ENCODE assay signal across 10 cellular contexts in the genomic region with DNA sequence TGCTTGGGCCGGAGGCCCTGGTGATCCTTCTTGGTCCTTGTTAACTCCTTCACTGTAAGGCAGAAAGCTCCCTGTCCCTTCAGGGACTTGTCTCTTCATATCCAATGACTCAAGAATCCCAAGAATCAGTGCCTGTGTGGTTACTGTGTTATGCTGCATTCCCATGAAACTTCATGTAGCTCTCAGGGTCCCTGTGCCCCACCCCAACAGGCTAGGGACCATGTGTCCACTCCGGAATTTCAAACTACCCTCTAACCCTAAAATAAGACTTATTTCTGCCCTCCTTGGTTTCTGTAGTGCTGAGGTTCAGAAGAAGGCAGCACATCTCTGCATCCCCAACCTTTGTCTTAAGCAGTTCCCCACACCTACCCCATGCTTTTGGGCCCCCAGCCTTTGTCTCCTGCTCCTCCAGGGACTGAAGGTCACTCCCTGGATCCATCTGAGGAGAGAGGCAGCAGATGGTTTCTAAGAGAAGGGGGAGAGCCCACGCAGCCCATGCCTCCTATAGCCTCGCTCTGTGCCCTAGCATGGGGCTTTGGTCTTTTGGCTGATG. TPM values are rescaled to one million over a fixed set of nuclear protein-coding genes. Genes with fewer than 3 reads are reported as not detected.
DNase-seq lines count a peak whose midpoint lies in the region; ATAC-seq, FAIRE-seq and TF ChIP-seq lines count a peak whose summit lies in the region.
"Had no signal": no experiment of that assay in that cellular context is flagged by ENCODE, and none has a peak within 500 bp of the region (broad histone marks: within the 10 kb centered on the region; RNA-seq: fewer than 3 reads in every experiment).

No MANE protein-coding gene starts in this region.

- no peak overlapping the region for H3K23ac ChIP-seq in H1 (ENCODE audit: insufficient read length)

- POLR2A ChIA-PET in AG04450 (lab: Yijun Ruan, JAX) (interaction anchor here (0.6 to 1.3 kb wide), 5 partner anchors 11 to 743 kb away, joined by 3 to 4 read pairs (median 3); no protein-coding TSS in a partner anchor), H1 (lab: Charles Lee; ENCODE audit: partially characterized antibody) (interaction anchor here (1.0 to 3.0 kb wide), 3 partner anchors 12 to 25 kb away, joined by 3 to 8 read pairs (median 6); partner anchors contain the start of gene TP53BP1)

- peaks cover 11 to 23% (median 13%) of the 10 kb centered on the region in 4 experiments; a peak in 6 of 7 replicates for H3K4me1 ChIP-seq in H1 (replicated peaks in 1 of 4; ENCODE audit: control insufficient read depth in 3 of 4, insufficient read depth in 4 of 4, low read length in 3 of 4)
- no peaks in the 10 kb centered on the region for H3K4me1 ChIP-seq in MM.1S (ENCODE audit: low read length)
- H3K4me1 ChIP-seq: pancreas had no signal

- peak overlapping the region; percentile 98 for H3K4me3 ChIP-seq in AG04450 (ENCODE audit: low read depth, low read length)
- peak overlapping the region in 3 of 4 experiments; percentile 13 to 72 (median 41); a peak in 5 of 8 replicates for H3K4me3 ChIP-seq in H1 (ENCODE audit: extremely low read depth in 1 of 4, insufficient read depth in 2 of 4, low read depth in 3 of 4, low read length in 4 of 4)
- H3K4me3 ChIP-seq in MM.1S (ENCODE audit: low read length): no peak overlapping the region

- H3K79me2 ChIP-seq in H1 (ENCODE audit: control insufficient read depth in 1 of 2, insufficient read depth in 2 of 2, low read length in 2 of 2) (no peaks in the 10 kb centered on the region), MM.1S (ENCODE audit: low read length) (no peaks in the 10 kb centered on the region)

- H2BK15ac ChIP-seq in H1 (ENCODE audit: low read length): peak overlapping the region; percentile 83; the same call in 1 of the 2 replicates

- H2AFZ ChIP-seq in H1 (ENCODE audit: low read length): peak overlapping the region; percentile 56
- H2AFZ ChIP-seq in MM.1S (ENCODE audit: low read length): no peak overlapping the region

- peak overlapping the region; percentile 78 to 92 for H3K4me2 ChIP-seq in H1 (ENCODE audit: insufficient read depth in 1 of 2, low read depth in 2 of 2, low read length in 2 of 2)
- no peak overlapping the region for H3K4me2 ChIP-seq in MM.1S (ENCODE audit: low read depth, low read length)

- no peak overlapping the region for H3K14ac ChIP-seq in H1 (ENCODE audit: insufficient read length)

- H2AK5ac ChIP-seq in H1 (ENCODE audit: low read depth, low read length): no peak overlapping the region

- H2BK5ac ChIP-seq in H1 (ENCODE audit: low read depth, low read length): no peak overlapping the region

- H3K18ac ChIP-seq in H1 (ENCODE audit: extremely low read depth, low read length): peak overlapping the region; percentile 24

- no peak for FAIRE-seq in H1 (lab: Jason Lieb, UNC)
- FAIRE-seq: pancreas had no signal

- no peak overlapping the region for H4K91ac ChIP-seq in H1 (replicated peaks; ENCODE audit: insufficient read length, low read length)

- H3K4me3 Mint-ChIP-seq in neural crest cell: peak overlapping the region; percentile 92

- H3K9me2 ChIP-seq in MM.1S (replicated peaks; ENCODE audit: insufficient read depth, low read length): no peaks in the 10 kb centered on the region

- no peaks in the 10 kb centered on the region for H4K20me1 ChIP-seq in H1 (replicated peaks in 1 of 2; ENCODE audit: control insufficient read depth in 1 of 2, insufficient read depth in 2 of 2, low read length in 2 of 2)
- H4K20me1 ChIP-seq in MM.1S (ENCODE audit: insufficient read depth, low read length): no peaks in the 10 kb centered on the region

- TF ChIP-seq CTCF in AG04450 (IDR thresholded peaks at IDR 0.05; ENCODE audit: low read depth, low read length) (no peak), H1 (IDR thresholded peaks at IDR 0.05; ENCODE audit: control extremely low read depth in 1 of 3, insufficient read depth in 1 of 3, low read depth in 1 of 3, low read length in 3 of 3) (no peak), neural crest cell (conservative IDR thresholded peaks at IDR 0.05) (no peak), MM.1S (IDR thresholded peaks at IDR 0.05; ENCODE audit: low read length) (no peak)

- H3K27me3 ChIP-seq in AG04450 (ENCODE audit: control insufficient read depth, insufficient read depth, low read length) (no peaks in the 10 kb centered on the region), H1 (replicated peaks in 1 of 4; ENCODE audit: control insufficient read depth in 3 of 4, extremely low read depth in 1 of 4, insufficient read depth in 3 of 4, low read length in 3 of 4) (peaks cover 2 to 43% (median 30%) of the 10 kb centered on the region in 4 experiments), MM.1S (replicated peaks; ENCODE audit: insufficient read depth, low read length) (peaks cover 10% of the 10 kb centered on the region)

- TF ChIP-seq POLR2A in H1 (IDR thresholded peaks at IDR 0.05; ENCODE audit: control extremely low read depth in 1 of 2, low read depth in 2 of 2, low read length in 2 of 2): no peak
- TF ChIP-seq POLR2A in GM18505 (IDR thresholded peaks at IDR 0.05; ENCODE audit: borderline replicate concordance, extremely low read depth, insufficient read depth, insufficient read length): no peak

- H3K9me3 ChIP-seq in AG04450 (ENCODE audit: control insufficient read depth, insufficient read depth, low read length): no peaks in the 10 kb centered on the region
- H3K9me3 ChIP-seq in H1 (ENCODE audit: insufficient read depth in 2 of 2, low read depth in 1 of 2, low read length in 1 of 2): no peaks in the 10 kb centered on the region
- no peaks in the 10 kb centered on the region for H3K9me3 ChIP-seq in MM.1S (replicated peaks; ENCODE audit: insufficient read depth, low read length)
- H3K9me3 ChIP-seq: pancreas had no signal

- H3K56ac ChIP-seq in H1 (replicated peaks; ENCODE audit: insufficient read length, low read depth, low read length): no peak overlapping the region

- H2BK12ac ChIP-seq in H1 (ENCODE audit: low read depth, low read length): peak overlapping the region; percentile 70; the same call in 1 of the 2 replicates

- H3K36me3 ChIP-seq in H1 (ENCODE audit: control insufficient read depth in 2 of 4, insufficient read depth in 4 of 4, low read length in 3 of 4) (no peaks in the 10 kb centered on the region), MM.1S (replicated peaks; ENCODE audit: insufficient read depth, low read length) (no peaks in the 10 kb centered on the region)
- H3K36me3 ChIP-seq: pancreas had no signal

- CTCF ChIA-PET in AG04450 (lab: Charles Lee) (interaction anchor here (1.3 kb wide), 1 partner anchor 76 kb away, joined by 7 read pairs; no protein-coding TSS in a partner anchor), H1 (lab: Charles Lee; ENCODE audit: partially characterized antibody) (interaction anchor here (0.6 to 9.4 kb wide), 8 partner anchors 9 to 145 kb away, joined by 3 to 121 read pairs (median 8); partner anchors contain the start of gene TP53BP1)

- H3K9ac ChIP-seq in H1 (replicated peaks in 1 of 4; ENCODE audit: extremely low read depth in 1 of 4, low read depth in 3 of 4, low read length in 3 of 4) (no peak overlapping the region), MM.1S (ENCODE audit: low read length) (no peak overlapping the region)

- no peak overlapping the region for H3K4ac ChIP-seq in H1 (replicated peaks; ENCODE audit: insufficient read length, low read depth, low read length)

- H3K4me1 Mint-ChIP-seq in neural crest cell: peaks cover 69% of the 10 kb centered on the region

- peaks cover 15% of the 10 kb centered on the region; the same call in 1 of the 2 replicates for H3K23me2 ChIP-seq in H1 (ENCODE audit: low read depth, low read length)

- H3K79me1 ChIP-seq in H1 (ENCODE audit: low read depth, low read length): no peaks in the 10 kb centered on the region

- no peak for TF ChIP-seq EP300 in H1 (IDR thresholded peaks at IDR 0.05; ENCODE audit: borderline replicate concordance in 1 of 2, low read depth in 2 of 2, low read length in 2 of 2)

- H3F3A ChIP-seq in MM.1S (ENCODE audit: insufficient read depth, low read length): no peaks in the 10 kb centered on the region

- H2BK120ac ChIP-seq in H1 (replicated peaks; ENCODE audit: low read depth, low read length): peak overlapping the region; percentile 12

- peaks cover 3% of the 10 kb centered on the region for H3K27me3 Mint-ChIP-seq in neural crest cell (ENCODE audit: low read depth)

- peak overlapping the region; percentile 90 for H3K27ac Mint-ChIP-seq in neural crest cell (ENCODE audit: unreplicated experiment)

- peaks cover 16% of the 10 kb centered on the region for H3K36me3 Mint-ChIP-seq in neural crest cell (ENCODE audit: low read depth)

- H3K27ac ChIP-seq in AG04450 (ENCODE audit: low read depth, low read length): peak overlapping the region; percentile 75
- H3K27ac ChIP-seq in H1 (ENCODE audit: low read depth, low read length): no peak overlapping the region
- no peak overlapping the region for H3K27ac ChIP-seq in MM.1S (ENCODE audit: low read length)
- H3K27ac ChIP-seq: pancreas had no signal

- no peak overlapping the region for H2BK20ac ChIP-seq in H1 (ENCODE audit: low read length)

- 50% methylated on average over 4 of the region's 4 CpGs; no CpG with 5 or more reads in 1 of the 2 experiments for WGBS in H1 (ENCODE audit: extremely low coverage in 1 of 2, insufficient coverage in 1 of 2, insufficient read length in 1 of 2, insufficient replicate concordance in 2 of 2, low coverage in 1 of 2, low lambda C conversion rate in 2 of 2, missing lambda C conversion rate in 1 of 2), 2 experiments

- no peak for DNase-seq in AG04450 (ENCODE audit: low read depth, low spot score)
- peak; percentile 85 for DNase-seq in LHCN-M2 (ENCODE audit: low read depth)
- DNase-seq in H1 (ENCODE audit: low read depth in 1 of 2, low spot score in 2 of 2): no peak
- DNase-seq in neural crest cell (ENCODE audit: low read depth, low spot score): no peak
- no peak for DNase-seq in T-helper 2 cell
- no peak for DNase-seq in MM.1S
- DNase-seq: activated effector memory CD4-positive, alpha-beta T cell treated with anti-CD3 and anti-CD28 coated beads, Interleukin-2, amount 50 U/mL, for 16 hours; pancreas had no signal

- ATAC-seq in HG03025 (IDR thresholded peaks at IDR 0.05; ENCODE audit: low FRiP score, unreplicated experiment): no peak
- no peak for ATAC-seq in GM18505 (IDR thresholded peaks at IDR 0.05; ENCODE audit: unreplicated experiment)

- TF ChIP-seq RAD21 in H1 (IDR thresholded peaks at IDR 0.05 in 1 of 2, conservative IDR thresholded peaks at IDR 0.05 in 1 of 2; ENCODE audit: low read depth in 2 of 2, low read length in 2 of 2): no peak

- H4K8ac ChIP-seq in H1 (ENCODE audit: extremely low read depth, insufficient read depth, low read length): no peak overlapping the region

- no peaks in the 10 kb centered on the region for H3K9me3 Mint-ChIP-seq in neural crest cell

- H4K5ac ChIP-seq in H1 (ENCODE audit: insufficient read length, low read depth, low read length): no peak overlapping the region

RNA-seq across cellular contexts. Expression of gene MAP1A, which starts 0.5 kb away (rescaled TPM):
- 48.5 and 52.9 TPM in 2 replicates for polyA plus RNA-seq in AG04450 (2011; rRNA removed)
- polyA minus RNA-seq in AG04450 (2011; rRNA and poly(A)+ RNA removed): 181 and 203 TPM in 2 replicates
- total RNA-seq in LHCN-M2 (2014; rRNA removed): 52.7 and 61.2 TPM in 2 replicates
- 73.3 TPM for polyA plus RNA-seq in LHCN-M2 (2012)
- total RNA-seq in H1 (2021; fragmentation: NEBNext Ultra II Directional; extraction: Animal tissue kit (Norgen Biotek cat#: 25700)): 2.4 and 3.4 TPM in 2 replicates
- polyA plus RNA-seq in H1 (2011; rRNA removed): 0.57 and 0.80 TPM in 2 replicates
- 0.37 TPM for polyA plus RNA-seq in H1 (2011; cell fraction: cytosol; rRNA removed)
- polyA plus RNA-seq in H1 (2011; cell fraction: nucleus; rRNA removed): 1.2 TPM
- 2.0 to 2.3 TPM (median 2.2 TPM) in 4 replicates for polyA plus RNA-seq in H1 (2012, experiment 1 of 2)
- 0.56 TPM for polyA plus RNA-seq in H1 (2012, experiment 2 of 2)
- polyA plus RNA-seq in H1 (2013, experiment 1 of 2): 0.53 TPM
- polyA plus RNA-seq in H1 (2013, experiment 2 of 2): 0.42 TPM
- 3.9 and 6.0 TPM in 2 replicates for polyA minus RNA-seq in H1 (2011; rRNA and poly(A)+ RNA removed)
- 2.5 TPM for polyA minus RNA-seq in H1 (2011; cell fraction: cytosol; rRNA and poly(A)+ RNA removed)
- 2.4 TPM for polyA minus RNA-seq in H1 (2011; cell fraction: nucleus; rRNA and poly(A)+ RNA removed)
- total RNA-seq in neural crest cell: 24.3 and 25.2 TPM in 2 replicates

RNA-seq across cellular contexts. Expression of gene TP53BP1, which starts 23.9 kb away (rescaled TPM):
- polyA plus RNA-seq in AG04450 (2011; rRNA removed) (76.6 and 85.6 TPM in 2 replicates), H1 (2011; rRNA removed) (24.8 and 34.1 TPM in 2 replicates)
- polyA minus RNA-seq in AG04450 (2011; rRNA and poly(A)+ RNA removed): 151 and 161 TPM in 2 replicates
- total RNA-seq in LHCN-M2 (2014; rRNA removed) (37.7 and 46.0 TPM in 2 replicates), neural crest cell (99.5 and 103 TPM in 2 replicates)
- polyA plus RNA-seq in LHCN-M2 (2012): 24.2 TPM
- total RNA-seq in H1 (2021; fragmentation: NEBNext Ultra II Directional; extraction: Animal tissue kit (Norgen Biotek cat#: 25700)): 63.6 and 68.5 TPM in 2 replicates
- 49.1 TPM for polyA plus RNA-seq in H1 (2011; cell fraction: cytosol; rRNA removed)
- polyA plus RNA-seq in H1 (2011; cell fraction: nucleus; rRNA removed): 85.7 TPM
- 55.5 to 63.8 TPM (median 58.5 TPM) in 4 replicates for polyA plus RNA-seq in H1 (2012, experiment 1 of 2)
- 2.5 TPM for polyA plus RNA-seq in H1 (2012, experiment 2 of 2)
- 23.1 TPM for polyA plus RNA-seq in H1 (2013, experiment 1 of 2)
- 20.2 TPM for polyA plus RNA-seq in H1 (2013, experiment 2 of 2)
- polyA minus RNA-seq in H1 (2011; rRNA and poly(A)+ RNA removed): 129 and 168 TPM in 2 replicates
- polyA minus RNA-seq in H1 (2011; cell fraction: cytosol; rRNA and poly(A)+ RNA removed): 50.2 TPM
- polyA minus RNA-seq in H1 (2011; cell fraction: nucleus; rRNA and poly(A)+ RNA removed): 116 TPM
